In genomic region chr1:188006354-188006753, GRCh38 we compare ENCODE assay signal across 1 cellular context.
TF ChIP-seq lines count a peak whose summit lies in the region.

No MANE protein-coding gene starts in this region.

TF ChIP-seq in GM23338, 12 proteins besides CTCF, POLR2A, EP300 and RAD21 (continued from another document):
- TF ChIP-seq ZNF462 (CRISPR knock-in tag; IDR thresholded peaks at IDR 0.05) (no peak), ETS1 (IDR thresholded peaks at IDR 0.05) (no peak), CREB1 (CRISPR knock-in tag; IDR thresholded peaks at IDR 0.05; ENCODE audit: low read depth) (no peak), ZNF114 (CRISPR knock-in tag; IDR thresholded peaks at IDR 0.05) (no peak)
